ENCODE assay signal across 1 cellular context in genomic region chr1:209565759-209566678, GRCh38.
TF ChIP-seq lines count a peak whose summit lies in the region.

No MANE protein-coding gene starts in this region.

TF ChIP-seq in K562, 482 proteins besides CTCF, POLR2A, EP300 and RAD21 (continued from another document and continues in another):
- no peak for TF ChIP-seq MCM5 (IDR thresholded peaks at IDR 0.05; ENCODE audit: low read depth)
- TF ChIP-seq POLR2G (IDR thresholded peaks at IDR 0.05; ENCODE audit: low read depth, low read length), result no peak
- no peak for TF ChIP-seq ZNF124 (CRISPR knock-in tag; IDR thresholded peaks at IDR 0.05)
- TF ChIP-seq RBM22 (IDR thresholded peaks at IDR 0.05; ENCODE audit: low read depth, low read length, poor library complexity, severe bottlenecking), result no peak
- TF ChIP-seq SMC3 (conservative IDR thresholded peaks at IDR 0.05; ENCODE audit: insufficient read depth, low read depth, low read length), result peak; percentile 40; the same call in 1 of the 2 replicates
- no peak for TF ChIP-seq PTBP1 (IDR thresholded peaks at IDR 0.05; ENCODE audit: low read depth, low read length)
- TF ChIP-seq, protein P1, sequence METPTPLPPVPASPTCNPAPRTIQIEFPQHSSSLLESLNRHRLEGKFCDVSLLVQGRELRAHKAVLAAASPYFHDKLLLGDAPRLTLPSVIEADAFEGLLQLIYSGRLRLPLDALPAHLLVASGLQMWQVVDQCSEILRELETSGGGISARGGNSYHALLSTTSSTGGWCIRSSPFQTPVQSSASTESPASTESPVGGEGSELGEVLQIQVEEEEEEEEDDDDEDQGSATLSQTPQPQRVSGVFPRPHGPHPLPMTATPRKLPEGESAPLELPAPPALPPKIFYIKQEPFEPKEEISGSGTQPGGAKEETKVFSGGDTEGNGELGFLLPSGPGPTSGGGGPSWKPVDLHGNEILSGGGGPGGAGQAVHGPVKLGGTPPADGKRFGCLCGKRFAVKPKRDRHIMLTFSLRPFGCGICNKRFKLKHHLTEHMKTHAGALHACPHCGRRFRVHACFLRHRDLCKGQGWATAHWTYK (CRISPR knock-in tag; IDR thresholded peaks at IDR 0.05), result no peak
- TF ChIP-seq PHTF2 (CRISPR knock-in tag; IDR thresholded peaks at IDR 0.05), result no peak
- no peak for TF ChIP-seq RERE (CRISPR knock-in tag; IDR thresholded peaks at IDR 0.05; ENCODE audit: borderline replicate concordance)
- no peak for TF ChIP-seq TFAP4 (CRISPR knock-in tag; IDR thresholded peaks at IDR 0.05; ENCODE audit: borderline replicate concordance)
- no peak for TF ChIP-seq SFPQ (IDR thresholded peaks at IDR 0.05; ENCODE audit: low read depth, low read length)
- TF ChIP-seq, protein P2, sequence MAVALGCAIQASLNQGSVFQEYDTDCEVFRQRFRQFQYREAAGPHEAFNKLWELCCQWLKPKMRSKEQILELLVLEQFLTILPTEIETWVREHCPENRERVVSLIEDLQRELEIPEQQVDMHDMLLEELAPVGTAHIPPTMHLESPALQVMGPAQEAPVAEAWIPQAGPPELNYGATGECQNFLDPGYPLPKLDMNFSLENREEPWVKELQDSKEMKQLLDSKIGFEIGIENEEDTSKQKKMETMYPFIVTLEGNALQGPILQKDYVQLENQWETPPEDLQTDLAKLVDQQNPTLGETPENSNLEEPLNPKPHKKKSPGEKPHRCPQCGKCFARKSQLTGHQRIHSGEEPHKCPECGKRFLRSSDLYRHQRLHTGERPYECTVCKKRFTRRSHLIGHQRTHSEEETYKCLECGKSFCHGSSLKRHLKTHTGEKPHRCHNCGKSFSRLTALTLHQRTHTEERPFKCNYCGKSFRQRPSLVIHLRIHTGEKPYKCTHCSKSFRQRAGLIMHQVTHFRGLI (CRISPR knock-in tag; IDR thresholded peaks at IDR 0.05), result no peak
- no peak for TF ChIP-seq ZNF347 (CRISPR knock-in tag; IDR thresholded peaks at IDR 0.05; ENCODE audit: low read depth)
- no peak for TF ChIP-seq ILK (tag; IDR thresholded peaks at IDR 0.05; ENCODE audit: borderline replicate concordance, low read depth)
- TF ChIP-seq NRF1 (conservative IDR thresholded peaks at IDR 0.05 in 1 of 2, IDR thresholded peaks at IDR 0.05 in 1 of 2), result peak; percentile 75 to 76
- no peak for TF ChIP-seq MECOM (CRISPR knock-in tag; IDR thresholded peaks at IDR 0.05)
- 0 out of 2 replicates have a peak, but pooled peaks have one; percentile 46 for TF ChIP-seq ZNF764 (CRISPR knock-in tag; IDR thresholded peaks at IDR 0.05; ENCODE audit: low read depth)
- TF ChIP-seq TEAD4 (IDR thresholded peaks at IDR 0.05; ENCODE audit: low read length), result peak; percentile 42
- TF ChIP-seq TEAD4 (CRISPR knock-in tag; IDR thresholded peaks at IDR 0.05; ENCODE audit: borderline replicate concordance), result no peak
- no peak for TF ChIP-seq FOXM1 (IDR thresholded peaks at IDR 0.05; ENCODE audit: low read depth)
- TF ChIP-seq FOXM1 (CRISPR knock-in tag; IDR thresholded peaks at IDR 0.05; ENCODE audit: low read depth), result no peak
- no peak for TF ChIP-seq E2F5 (CRISPR knock-in tag; IDR thresholded peaks at IDR 0.05)
- no peak for TF ChIP-seq SAP30 (IDR thresholded peaks at IDR 0.05; ENCODE audit: borderline replicate concordance, insufficient read depth, low read depth, low read length, poor library complexity, severe bottlenecking)
- peak in 1 of 3 experiments; percentile 45 for TF ChIP-seq YY1 (IDR thresholded peaks at IDR 0.05; ENCODE audit: borderline replicate concordance in 1 of 3, control insufficient read depth in 1 of 3, extremely low read depth in 1 of 3, insufficient read depth in 3 of 3, insufficient read length in 1 of 3, insufficient replicate concordance in 2 of 3, low read depth in 1 of 3, low read length in 2 of 3)
- TF ChIP-seq CEBPB (tag; IDR thresholded peaks at IDR 0.05), result peak; percentile 41; the same call in 1 of the 2 replicates
- no peak for TF ChIP-seq RBM39 (optimal IDR thresholded peaks at IDR 0.05; ENCODE audit: low read depth, low read length)
- no peak for TF ChIP-seq SRSF9 (IDR thresholded peaks at IDR 0.05; ENCODE audit: borderline replicate concordance, low read depth, low read length)
- TF ChIP-seq SNAPC5 (CRISPR knock-in tag; IDR thresholded peaks at IDR 0.05), result no peak
- TF ChIP-seq RBM17 (IDR thresholded peaks at IDR 0.05; ENCODE audit: borderline replicate concordance, low read depth, low read length), result no peak
- no peak for TF ChIP-seq ZSCAN32 (CRISPR knock-in tag; IDR thresholded peaks at IDR 0.05)
- TF ChIP-seq ZNF197 (CRISPR knock-in tag; IDR thresholded peaks at IDR 0.05; ENCODE audit: low read depth), result no peak
- no peak for TF ChIP-seq CBFB (CRISPR knock-in tag; IDR thresholded peaks at IDR 0.05)
- 0 out of 2 replicates have a peak, but pooled peaks have one; percentile 18 for TF ChIP-seq KLF16 (IDR thresholded peaks at IDR 0.05)
- TF ChIP-seq, protein P3, sequence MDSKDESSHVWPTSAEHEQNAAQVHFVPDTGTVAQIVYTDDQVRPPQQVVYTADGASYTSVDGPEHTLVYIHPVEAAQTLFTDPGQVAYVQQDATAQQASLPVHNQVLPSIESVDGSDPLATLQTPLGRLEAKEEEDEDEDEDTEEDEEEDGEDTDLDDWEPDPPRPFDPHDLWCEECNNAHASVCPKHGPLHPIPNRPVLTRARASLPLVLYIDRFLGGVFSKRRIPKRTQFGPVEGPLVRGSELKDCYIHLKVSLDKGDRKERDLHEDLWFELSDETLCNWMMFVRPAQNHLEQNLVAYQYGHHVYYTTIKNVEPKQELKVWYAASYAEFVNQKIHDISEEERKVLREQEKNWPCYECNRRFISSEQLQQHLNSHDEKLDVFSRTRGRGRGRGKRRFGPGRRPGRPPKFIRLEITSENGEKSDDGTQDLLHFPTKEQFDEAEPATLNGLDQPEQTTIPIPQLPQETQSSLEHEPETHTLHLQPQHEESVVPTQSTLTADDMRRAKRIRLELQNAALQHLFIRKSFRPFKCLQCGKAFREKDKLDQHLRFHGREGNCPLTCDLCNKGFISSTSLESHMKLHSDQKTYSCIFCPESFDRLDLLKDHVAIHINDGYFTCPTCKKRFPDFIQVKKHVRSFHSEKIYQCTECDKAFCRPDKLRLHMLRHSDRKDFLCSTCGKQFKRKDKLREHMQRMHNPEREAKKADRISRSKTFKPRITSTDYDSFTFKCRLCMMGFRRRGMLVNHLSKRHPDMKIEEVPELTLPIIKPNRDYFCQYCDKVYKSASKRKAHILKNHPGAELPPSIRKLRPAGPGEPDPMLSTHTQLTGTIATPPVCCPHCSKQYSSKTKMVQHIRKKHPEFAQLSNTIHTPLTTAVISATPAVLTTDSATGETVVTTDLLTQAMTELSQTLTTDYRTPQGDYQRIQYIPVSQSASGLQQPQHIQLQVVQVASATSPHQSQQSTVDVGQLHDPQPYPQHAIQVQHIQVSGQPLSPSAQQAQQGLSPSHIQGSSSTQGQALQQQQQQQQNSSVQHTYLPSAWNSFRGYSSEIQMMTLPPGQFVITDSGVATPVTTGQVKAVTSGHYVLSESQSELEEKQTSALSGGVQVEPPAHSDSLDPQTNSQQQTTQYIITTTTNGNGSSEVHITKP (IDR thresholded peaks at IDR 0.05; ENCODE audit: partially characterized antibody), result no peak
- TF ChIP-seq ZNF395 (CRISPR knock-in tag; IDR thresholded peaks at IDR 0.05), result no peak
- no peak for TF ChIP-seq SRSF3 (IDR thresholded peaks at IDR 0.05; ENCODE audit: insufficient read depth, low read length)
- no peak for TF ChIP-seq ZNF146 (CRISPR knock-in tag; IDR thresholded peaks at IDR 0.05; ENCODE audit: unreplicated experiment)
- TF ChIP-seq ATF4 (CRISPR knock-in tag; IDR thresholded peaks at IDR 0.05), result no peak
- TF ChIP-seq SREBF2 (CRISPR knock-in tag; IDR thresholded peaks at IDR 0.05), result no peak
- TF ChIP-seq RCOR1 (IDR thresholded peaks at IDR 0.05; ENCODE audit: borderline replicate concordance in 1 of 2, low read depth in 2 of 2, low read length in 2 of 2), result 0 out of 4 replicates have a peak, but pooled peaks of 1 of the 2 experiments have one; percentile 38
- TF ChIP-seq THRB (CRISPR knock-in tag; conservative IDR thresholded peaks at IDR 0.05), result no peak
- TF ChIP-seq TCF7L2 (IDR thresholded peaks at IDR 0.05; ENCODE audit: low read depth, low read length), result no peak
